In genomic region chr1:218967254-218967653, GRCh38 we compare ENCODE assay signal across 23 cellular contexts.
"Had no signal": no experiment of that assay in that cellular context is flagged by ENCODE, and none has a peak within 500 bp of the region (broad histone marks: within the 10 kb centered on the region; RNA-seq: fewer than 3 reads in every experiment).

No MANE protein-coding gene starts in this region.

- H3K27me3 ChIP-seq: dorsolateral prefrontal cortex, esophagus muscularis mucosa, foreskin keratinocyte, gastrocnemius medialis, heart right ventricle, left lung had no signal

- H3K4me1 ChIP-seq: esophagus muscularis mucosa, foreskin keratinocyte, gastrocnemius medialis, left lung, lower lobe of right lung had no signal

- H3K4me1 Mint-ChIP-seq: naive B cell had no signal

- H3K9me3 ChIP-seq: gastrocnemius medialis, mucosa of descending colon had no signal

- H3K27ac Mint-ChIP-seq: mesothelial cell of epicardium had no signal

- H3K27ac ChIP-seq: coronary artery, dorsolateral prefrontal cortex, esophagus muscularis mucosa, foreskin keratinocyte, gastrocnemius medialis, heart right ventricle, left lung, lower lobe of right lung had no signal

- DNase-seq: dermis blood vessel endothelial cell; dorsolateral prefrontal cortex; effector CD4-positive, alpha-beta T cell; effector memory CD4-positive, alpha-beta T cell; gastrocnemius medialis; glutamatergic neuron; head of caudate nucleus; heart right ventricle; hippocampal formation; left cardiac atrium; left lung; left ventricle myocardium superior; lower lobe of right lung; mucosa of descending colon; naive B cell had no signal

- H3K4me3 ChIP-seq: coronary artery, dorsolateral prefrontal cortex, esophagus muscularis mucosa, gastrocnemius medialis, heart right ventricle, left lung, lower lobe of right lung, mucosa of descending colon had no signal

- FAIRE-seq: colon, endothelial cell of umbilical vein, islet of Langerhans, keratinocyte had no signal

- H3K36me3 ChIP-seq: esophagus muscularis mucosa, gastrocnemius medialis, heart right ventricle, left lung, lower lobe of right lung had no signal

- H3K36me3 Mint-ChIP-seq: mesothelial cell of epicardium, naive B cell had no signal

- ATAC-seq: gastrocnemius medialis, heart right ventricle, left cardiac atrium, left lung, left ventricle myocardium superior, lower lobe of right lung, mucosa of descending colon had no signal

- H3K4me3 Mint-ChIP-seq: mesothelial cell of epicardium, naive B cell had no signal
